Comparison of ENCODE assay signal across 9 cellular contexts in genomic region chr9:91151014-91151740, GRCh38.
DNase-seq lines count a peak whose midpoint lies in the region; ATAC-seq and TF ChIP-seq lines count a peak whose summit lies in the region.
"Had no signal": no experiment of that assay in that cellular context is flagged by ENCODE, and none has a peak within 500 bp of the region (broad histone marks: within the 10 kb centered on the region; RNA-seq: fewer than 3 reads in every experiment).

No MANE protein-coding gene starts in this region.

- H3K4me3 ChIP-seq in fibroblast of villous mesenchyme (ENCODE audit: low read depth, low read length) (no peak overlapping the region), thyroid gland (replicated peaks in 1 of 3) (no peak overlapping the region)
- H3K4me3 ChIP-seq: body of pancreas had no signal

- H3K36me3 ChIP-seq in thyroid gland = no peaks in the 10 kb centered on the region

- no peak overlapping the region for H3K27ac ChIP-seq in thyroid gland
- H3K27ac ChIP-seq: body of pancreas had no signal

- peak; percentile 77 for ATAC-seq in HG02852 (IDR thresholded peaks at IDR 0.05; ENCODE audit: unreplicated experiment)
- ATAC-seq: body of pancreas had no signal

- no peaks in the 10 kb centered on the region for H3K27me3 ChIP-seq in thyroid gland
- H3K27me3 ChIP-seq: body of pancreas had no signal

- peak; percentile 43 for DNase-seq in activated naive CD4-positive, alpha-beta T cell treated with Interleukin-2 at 50 U/mL for 16 hours
- no peak for DNase-seq in activated naive CD4-positive, alpha-beta T cell (lab: John Stamatoyannopoulos, UW)
- peak; percentile 78 for DNase-seq in RPMI8226
- peak; percentile 94 for DNase-seq in fibroblast of villous mesenchyme (ENCODE audit: low read depth)
- no peak for DNase-seq in NCI-H1930 (lab: John Stamatoyannopoulos, UW)
- no peak for DNase-seq in NCI-H146 (lab: John Stamatoyannopoulos, UW)
- no peak for DNase-seq in thyroid gland

- TF ChIP-seq CTCF in fibroblast of villous mesenchyme (IDR thresholded peaks at IDR 0.05; ENCODE audit: insufficient read depth, low read depth, low read length) (no peak), thyroid gland (IDR thresholded peaks at IDR 0.05) (no peak)

- peaks cover 6 to 11% of the 10 kb centered on the region in 2 donors for H3K4me1 ChIP-seq in thyroid gland
- H3K4me1 ChIP-seq: body of pancreas had no signal

- 73 to 84% methylated on average over 6 of the region's 6 CpGs for WGBS in thyroid gland, 2 donors

- intact Hi-C loops in thyroid gland (cut with DNase I) = no loop called here

- H3K9me3 ChIP-seq in thyroid gland = no peaks in the 10 kb centered on the region
- H3K9me3 ChIP-seq: body of pancreas had no signal

- TF ChIP-seq POLR2A in thyroid gland (IDR thresholded peaks at IDR 0.05) = no peak

Comparison
In these comparisons a context has a peak if more than half of its experiments do, and no peak if none do; other contexts are left out.
1. DNase-seq: peak in activated naive CD4-positive, alpha-beta T cell treated with Interleukin-2 at 50 U/mL for 16 hours (single experiment), RPMI8226 (single experiment) and fibroblast of villous mesenchyme (single experiment); none in activated naive CD4-positive, alpha-beta T cell (0 of 4), NCI-H1930 (0 of 2), NCI-H146 (single experiment) and thyroid gland (0 of 2).